ENCODE assay signal across 16 cellular contexts in the genomic region with DNA sequence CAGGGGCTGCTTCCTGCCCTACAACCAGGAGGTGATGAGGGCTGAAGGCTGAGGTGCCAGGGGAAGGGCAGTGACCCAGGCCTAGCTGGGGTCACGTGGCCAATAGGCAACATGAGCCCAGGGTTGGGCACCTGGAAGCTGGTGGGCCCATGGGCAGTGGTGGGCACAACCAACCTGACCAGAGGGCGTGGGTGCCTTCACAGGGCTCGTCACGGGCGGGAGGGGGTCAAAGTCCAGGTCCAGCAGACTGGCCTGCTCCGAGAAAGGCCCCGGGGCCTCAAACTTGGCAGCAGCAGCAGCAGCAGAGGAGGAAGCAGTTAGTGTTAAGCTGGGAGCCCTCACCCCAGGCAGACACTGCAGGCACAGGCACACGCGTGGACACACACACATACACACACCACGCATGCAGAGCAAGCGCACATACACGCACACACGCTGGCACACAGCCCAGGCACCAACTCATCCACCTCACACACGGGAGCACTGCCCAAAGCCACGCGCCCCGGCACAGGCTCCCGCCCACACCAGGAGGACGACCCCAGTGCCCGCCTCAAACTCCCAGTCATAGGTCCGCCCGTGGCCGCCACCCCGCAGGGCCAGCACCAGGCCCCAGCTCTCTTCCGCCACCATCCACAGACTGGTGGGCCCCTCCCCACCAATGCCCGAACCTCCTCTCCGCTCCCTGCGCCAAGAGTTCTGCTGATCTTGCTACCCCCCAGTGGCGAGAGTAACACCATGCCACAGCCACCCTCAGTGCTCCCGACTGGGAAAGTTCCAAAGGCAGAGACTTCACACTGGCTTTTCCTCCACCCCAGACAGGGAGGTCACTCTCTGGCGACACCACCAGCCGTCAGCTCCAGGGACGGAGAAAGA. TPM values are rescaled to one million over a fixed set of nuclear protein-coding genes. Genes with fewer than 3 reads are reported as not detected.
A peak's percentile ranks its signal among the peaks of the same experiment; 100 is the strongest.
DNase-seq lines count a peak whose midpoint lies in the region; ATAC-seq, FAIRE-seq and TF ChIP-seq lines count a peak whose summit lies in the region.
"Had no signal": no experiment of that assay in that cellular context is flagged by ENCODE, and none has a peak within 500 bp of the region (broad histone marks: within the 10 kb centered on the region; RNA-seq: fewer than 3 reads in every experiment).

No MANE protein-coding gene starts in this region.

- no peak overlapping the region for H3K9ac ChIP-seq in IMR-90 (ENCODE audit: low read depth, low read length)
- peak overlapping the region; percentile 44 for H3K9ac ChIP-seq in neuronal stem cell (ENCODE audit: low read depth, low read length, poor library complexity)

- FAIRE-seq in RCC 7860 (lab: Jason Lieb, UNC), result no peak

- H3K4ac ChIP-seq in IMR-90 (ENCODE audit: low read depth, low read length), result no peak overlapping the region
- H3K4ac ChIP-seq in neuronal stem cell (ENCODE audit: low read length), result no peak overlapping the region

- TF ChIP-seq CTCF in BE2C (IDR thresholded peaks at IDR 0.05; ENCODE audit: low read depth, low read length) (no peak), IMR-90 (conservative IDR thresholded peaks at IDR 0.05; ENCODE audit: low read depth, low read length) (no peak), heart left ventricle (IDR thresholded peaks at IDR 0.05) (no peak)

- no peak overlapping the region for H4K8ac ChIP-seq in IMR-90 (ENCODE audit: low read depth in 2 of 2, low read length in 2 of 2)
- H4K8ac ChIP-seq in neuronal stem cell (ENCODE audit: low read depth, low read length), result no peak overlapping the region

- no peaks in the 10 kb centered on the region for H3K36me3 ChIP-seq in BE2C
- peaks cover 15% of the 10 kb centered on the region for H3K36me3 ChIP-seq in IMR-90 (ENCODE audit: control insufficient read depth, insufficient read depth, low read length)
- H3K36me3 ChIP-seq in heart left ventricle, result peaks cover 0 to 8% (median 0%) of the 10 kb centered on the region in 9 donors
- peaks cover 0 to 10% of the 10 kb centered on the region in 2 donors for H3K36me3 ChIP-seq in neuronal stem cell (replicated peaks in 1 of 2; ENCODE audit: control insufficient read depth in 2 of 2, insufficient read depth in 2 of 2, low read length in 2 of 2)
- H3K36me3 ChIP-seq: prostate gland had no signal

- no peak for TF ChIP-seq RAD21 in IMR-90 (IDR thresholded peaks at IDR 0.05; ENCODE audit: low read length)

- H4K5ac ChIP-seq in IMR-90 (ENCODE audit: low read depth, low read length), result no peak overlapping the region

- no peak overlapping the region for H2AK9ac ChIP-seq in IMR-90 (replicated peaks; ENCODE audit: low read depth, low read length, poor library complexity)

- H3K14ac ChIP-seq in IMR-90 (replicated peaks; ENCODE audit: low read depth, low read length) (no peak overlapping the region), neuronal stem cell (ENCODE audit: low read length) (no peak overlapping the region)

- TF ChIP-seq POLR2A in IMR-90 (IDR thresholded peaks at IDR 0.05; ENCODE audit: low read depth, low read length) (no peak), heart left ventricle (IDR thresholded peaks at IDR 0.05) (no peak)

- no peak overlapping the region for H3K27ac ChIP-seq in IMR-90 (ENCODE audit: insufficient read depth, low read length)
- H3K27ac ChIP-seq in heart left ventricle, result no peak overlapping the region
- H3K27ac ChIP-seq in neuronal stem cell (replicated peaks; ENCODE audit: low read length), result no peak overlapping the region
- H3K27ac ChIP-seq: adrenal gland, HL-60, prostate gland, SJSA1 had no signal

- no peak overlapping the region for H3K56ac ChIP-seq in IMR-90 (ENCODE audit: extremely low read depth, insufficient read depth, low read length)

- dilution Hi-C loops in IMR-90 (cut with HindIII; ENCODE audit: low sequenced_read_pairs, unreplicated experiment), result no loop called here

- H3K4me1 ChIP-seq in BE2C (no peaks in the 10 kb centered on the region), IMR-90 (ENCODE audit: control insufficient read depth, insufficient read depth, low read length) (peaks cover 2% of the 10 kb centered on the region; the same call in 1 of the 2 replicates), heart left ventricle (peaks cover 0 to 7% (median 0%) of the 10 kb centered on the region in 12 donors), neuronal stem cell (ENCODE audit: control insufficient read depth in 2 of 2, insufficient read depth in 1 of 2, low read depth in 1 of 2, low read length in 2 of 2) (peaks cover 0 to 7% of the 10 kb centered on the region in 2 donors)
- H3K4me1 ChIP-seq: adrenal gland, prostate gland, SJSA1 had no signal

- H2BK120ac ChIP-seq in IMR-90 (ENCODE audit: low read depth, low read length), result no peak overlapping the region
- H2BK120ac ChIP-seq in neuronal stem cell (ENCODE audit: low read depth, low read length), result no peak overlapping the region

- ATAC-seq in IMR-90 (ENCODE audit: low read depth), result no peak
- ATAC-seq in heart left ventricle, result no peak
- ATAC-seq: stimulated activated memory B cell treated with anti-CD40 and anti-IgM and Interleukin-4, amounts not matched to agents 10 μg/mL and 1 μg/mL and 100 μg/mL, for 72 hours had no signal

- intact Hi-C loops in IMR-90 (cut with micrococcal nuclease) (loop anchor here (10.0 kb wide), 2 partner anchors 169 to 399 kb away; a partner anchor contains a TSS), heart left ventricle (cut with DNase I) (no loop called here)

- POLR2A ChIA-PET in IMR-90 (lab: Charles Lee; ENCODE audit: unreplicated experiment), result no interaction called here

- H3K4me2 ChIP-seq in IMR-90 (ENCODE audit: low read depth, low read length) (no peak overlapping the region), neuronal stem cell (ENCODE audit: insufficient read depth, low read length, poor library complexity, severe bottlenecking) (no peak overlapping the region)

- H3K23ac ChIP-seq in IMR-90 (ENCODE audit: low read depth, low read length) (no peak overlapping the region), neuronal stem cell (ENCODE audit: low read depth, low read length, poor library complexity) (peak overlapping the region; percentile 73)

- in situ Hi-C loops in IMR-90 (cut with MboI; ENCODE audit: low sequenced_read_pairs), result no loop called here

- CTCF ChIA-PET in IMR-90 (lab: Yijun Ruan, JAX), result no interaction called here

- H2BK12ac ChIP-seq in neuronal stem cell (ENCODE audit: low read length), result no peak overlapping the region

- no peaks in the 10 kb centered on the region for H3K9me1 ChIP-seq in IMR-90 (ENCODE audit: insufficient read depth, low read length)

- no peak overlapping the region for H2AK5ac ChIP-seq in IMR-90 (ENCODE audit: low read depth, low read length)
- no peak overlapping the region for H2AK5ac ChIP-seq in neuronal stem cell (ENCODE audit: low read depth, low read length)

- H2BK5ac ChIP-seq in IMR-90 (ENCODE audit: low read depth, low read length, poor library complexity, severe bottlenecking), result no peak overlapping the region
- H2BK5ac ChIP-seq in neuronal stem cell (ENCODE audit: low read length), result no peak overlapping the region

- WGBS in IMR-90 (ENCODE audit: extremely low coverage in 2 of 2, insufficient read length in 1 of 2), 2 experiments, result 81% methylated on average over 14 of the region's 33 CpGs; no CpG with 5 or more reads in 1 of the 2 experiments
- WGBS in heart left ventricle, 4 donors, result 93 to 97% (median 94%) methylated on average over 32 to 33 of the region's 33 CpGs
- no CpG with 5 or more reads among the region's 33 CpGs for WGBS in neuronal stem cell (ENCODE audit: extremely low coverage in 2 of 2, insufficient read length in 2 of 2, insufficient replicate concordance in 1 of 2), 2 donors

- H3K9me3 ChIP-seq in BE2C (no peaks in the 10 kb centered on the region), IMR-90 (ENCODE audit: control insufficient read depth, insufficient read depth, low read length) (no peaks in the 10 kb centered on the region), heart left ventricle (no peaks in the 10 kb centered on the region), neuronal stem cell (replicated peaks in 1 of 2; ENCODE audit: control insufficient read depth in 2 of 2, insufficient read depth in 1 of 2, low read depth in 1 of 2, low read length in 2 of 2) (peaks cover 0 to 4% of the 10 kb centered on the region in 2 donors)
- H3K9me3 ChIP-seq: adrenal gland, prostate gland, SJSA1 had no signal

- H4K20me1 ChIP-seq in IMR-90 (ENCODE audit: insufficient read depth, low read length), result no peaks in the 10 kb centered on the region; the same call in 1 of the 2 replicates

- no peaks in the 10 kb centered on the region for H3K79me1 ChIP-seq in IMR-90 (ENCODE audit: low read depth in 1 of 2, low read length in 2 of 2)
- H3K79me1 ChIP-seq in neuronal stem cell (ENCODE audit: low read depth, low read length), result peaks cover 4% of the 10 kb centered on the region

- H2BK15ac ChIP-seq in IMR-90 (ENCODE audit: low read depth, low read length), result no peak overlapping the region
- H2BK15ac ChIP-seq in neuronal stem cell (ENCODE audit: low read length), result no peak overlapping the region

- H3K18ac ChIP-seq in IMR-90 (ENCODE audit: low read depth, low read length) (no peak overlapping the region), neuronal stem cell (ENCODE audit: low read length) (no peak overlapping the region)

- H2AFZ ChIP-seq in IMR-90 (replicated peaks; ENCODE audit: low read length, poor library complexity), result peak overlapping the region; percentile 41
- H2AFZ ChIP-seq in neuronal stem cell (ENCODE audit: low read length), result no peak overlapping the region

- H4K91ac ChIP-seq in IMR-90 (ENCODE audit: insufficient read depth, low read depth, low read length) (no peak overlapping the region), neuronal stem cell (ENCODE audit: low read depth, low read length, poor library complexity) (peak overlapping the region; percentile 92)

- no TSS peak for BruUV-seq in IMR-90 (replicated peaks; lab: Mats Ljungman, UMichigan)

- DNase-seq in BE2C (peak; percentile 19), IMR-90 (no peak), heart left ventricle (peak in 3 of 5 donors; percentile 21 to 57 (median 25)), neuronal stem cell (ENCODE audit: low spot score) (no peak), activated gamma-delta T cell treated with Interleukin-2 at 50 U/mL for 16 hours (no peak), RCC 7860 (ENCODE audit: low spot score) (no peak), GM03348 (ENCODE audit: low spot score) (no peak)
- DNase-seq in activated naive CD4-positive, alpha-beta T cell (lab: John Stamatoyannopoulos, UW), result no peak
- DNase-seq: AML-193; NCI-H2081 treated with DMSO at 0.1 percent for 48 hours; stimulated activated CD4-positive, alpha-beta T cell treated with anti-CD3 and anti-CD28 coated beads, Interleukin-4, amount 100 ng/mL, for 1 hour had no signal

- H3K27me3 ChIP-seq in BE2C, result no peaks in the 10 kb centered on the region
- H3K27me3 ChIP-seq in IMR-90 (ENCODE audit: control insufficient read depth, insufficient read depth, low read length), result no peaks in the 10 kb centered on the region
- H3K27me3 ChIP-seq in heart left ventricle, result no peaks in the 10 kb centered on the region
- H3K27me3 ChIP-seq in neuronal stem cell (ENCODE audit: control insufficient read depth in 3 of 3, insufficient read depth in 3 of 3, low read depth in 1 of 3, low read length in 3 of 3), result no peaks in the 10 kb centered on the region
- H3K27me3 ChIP-seq: adrenal gland, SJSA1 had no signal

- H3K4me3 ChIP-seq in BE2C (ENCODE audit: low read depth, low read length) (no peak overlapping the region), IMR-90 (ENCODE audit: insufficient read depth, low read depth, low read length) (no peak overlapping the region), heart left ventricle (no peak overlapping the region), neuronal stem cell (ENCODE audit: low read length in 2 of 2) (no peak overlapping the region)
- H3K4me3 ChIP-seq: adrenal gland, prostate gland, SJSA1 had no signal

- no peak overlapping the region for H2BK20ac ChIP-seq in IMR-90 (ENCODE audit: low read depth, low read length)

RNA-seq across cellular contexts. Expression of a gene that starts 53.0 kb away (rescaled TPM):
- polyA plus RNA-seq in BE2C (2012; ENCODE audit: insufficient read depth, insufficient read length, low read depth), result 83.3 TPM
- total RNA-seq in IMR-90 (2012; rRNA removed) (18.1 and 19.7 TPM in 2 replicates), heart left ventricle (10 to 100 TPM; 10.9 to 22.2 (median 16.8) TPM)
- polyA plus RNA-seq in IMR-90 (2012; rRNA removed) (25.7 and 26.4 TPM in 2 replicates), heart left ventricle (1 to 10 TPM; 4.3 to 9.6 TPM)
- 18.6 and 33.9 TPM in 2 replicates for polyA plus RNA-seq in IMR-90 (2012; cell fraction: cytosol; rRNA removed)
- polyA plus RNA-seq in IMR-90 (2012; cell fraction: nucleus; rRNA removed; ENCODE audit: low replicate concordance), result 48.9 and 50.9 TPM in 2 replicates
- polyA plus RNA-seq in neuronal stem cell (2013, experiment 1 of 2), result 58.5 TPM
- polyA plus RNA-seq in neuronal stem cell (2013, experiment 2 of 2), result 59.1 TPM

Comparison
In these comparisons a context has a peak if more than half of its experiments do, and no peak if none do; other contexts are left out.
1. DNase-seq: peak in BE2C (single experiment) and heart left ventricle (3 of 5); none in IMR-90 (single experiment), neuronal stem cell (single experiment), activated gamma-delta T cell treated with Interleukin-2 at 50 U/mL for 16 hours (single experiment), RCC 7860 (single experiment), GM03348 (single experiment) and activated naive CD4-positive, alpha-beta T cell (0 of 4).